In the genomic region with DNA sequence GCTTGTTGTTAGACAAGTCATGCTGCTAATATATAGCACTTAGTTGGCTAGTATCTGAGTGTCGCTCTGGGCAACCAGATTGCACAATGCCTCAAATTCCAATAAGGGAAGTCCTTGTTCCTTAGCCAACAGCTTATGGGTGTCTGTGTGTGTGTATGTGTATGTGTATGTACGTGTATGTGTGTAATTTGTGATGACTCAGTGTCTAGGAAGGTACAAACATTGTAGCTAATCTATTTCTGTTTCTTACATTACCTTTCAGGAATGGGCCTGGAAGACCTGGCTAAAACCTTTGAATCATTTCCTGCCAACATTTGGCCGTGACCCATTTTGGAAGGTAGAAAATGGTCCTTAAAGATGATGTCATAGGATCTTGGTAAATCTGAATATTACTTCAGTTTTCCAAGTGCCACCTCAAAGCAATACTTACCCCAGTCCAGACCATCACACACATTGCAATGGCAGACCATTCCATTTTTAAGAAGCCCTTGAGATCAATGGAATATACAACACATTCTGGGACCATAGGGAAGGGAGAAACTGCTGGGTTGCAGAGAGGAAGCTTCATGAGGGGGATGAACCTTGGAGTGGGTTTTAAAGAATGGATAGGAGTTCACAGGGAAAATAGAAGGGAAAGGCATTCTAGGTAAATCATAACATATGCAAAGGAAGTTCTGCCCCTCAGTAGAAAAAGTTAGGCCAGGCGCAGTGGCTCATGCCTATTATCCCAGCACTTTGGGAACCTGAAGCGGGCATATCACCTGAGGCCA, we compare ENCODE assay signal across 8 cellular contexts. TPM values are rescaled to one million over a fixed set of nuclear protein-coding genes. Genes with fewer than 3 reads are reported as not detected.
DNase-seq lines count a peak whose midpoint lies in the region; ATAC-seq and TF ChIP-seq lines count a peak whose summit lies in the region.

No MANE protein-coding gene starts in this region.

- H3K36me3 Mint-ChIP-seq in osteocyte (ENCODE audit: unreplicated experiment) = peaks cover 6% of the 10 kb centered on the region

- DNase-seq in SIG-M5 (lab: John Stamatoyannopoulos, UW) (peak; percentile 90), fibroblast of peridontal ligament (ENCODE audit: extremely low read depth) (peak; percentile 96), osteocyte (ENCODE audit: extremely low spot score, unreplicated experiment) (no peak), NCI-H524 treated with DMSO at 0.1 percent for 48 hours (lab: John Stamatoyannopoulos, UW) (no peak), NCI-H2171 treated with DMSO at 0.1 percent for 48 hours (lab: John Stamatoyannopoulos, UW) (no peak)
- no peak for DNase-seq in activated CD4-positive, alpha-beta T cell treated with anti-CD3 and anti-CD28 coated beads for 1 hour

- H3K27ac Mint-ChIP-seq in osteocyte (ENCODE audit: unreplicated experiment) = peak overlapping the region; percentile 95

- ATAC-seq in GM18868 (IDR thresholded peaks at IDR 0.05; ENCODE audit: unreplicated experiment) = peak; percentile 58
- no peak for ATAC-seq in HG03139 (IDR thresholded peaks at IDR 0.05; ENCODE audit: unreplicated experiment)

- peaks cover 74% of the 10 kb centered on the region for H3K4me1 Mint-ChIP-seq in osteocyte (ENCODE audit: unreplicated experiment)

- no peak for TF ChIP-seq CTCF in osteocyte (IDR thresholded peaks at IDR 0.05)

- no peaks in the 10 kb centered on the region for H3K9me3 Mint-ChIP-seq in osteocyte (ENCODE audit: unreplicated experiment)

- no peaks in the 10 kb centered on the region for H3K27me3 Mint-ChIP-seq in osteocyte (ENCODE audit: unreplicated experiment)

- H3K4me3 Mint-ChIP-seq in osteocyte (ENCODE audit: unreplicated experiment) = no peak overlapping the region

RNA-seq across cellular contexts. Expression of a gene that starts 25.1 kb away (rescaled TPM):
- total RNA-seq in osteocyte = 8.8 and 10.3 TPM in 2 replicates

Comparison
In these comparisons a context has a peak if more than half of its experiments do, and no peak if none do; other contexts are left out.
1. DNase-seq: peak in SIG-M5 (single experiment) and fibroblast of peridontal ligament (single experiment); none in osteocyte (single experiment), NCI-H524 treated with DMSO at 0.1 percent for 48 hours (single experiment), NCI-H2171 treated with DMSO at 0.1 percent for 48 hours (single experiment) and activated CD4-positive, alpha-beta T cell treated with anti-CD3 and anti-CD28 coated beads for 1 hour (single experiment).